In genomic region chr21:35147439-35147838, GRCh38 we compare ENCODE assay signal across 21 cellular contexts.
DNase-seq lines count a peak whose midpoint lies in the region; ATAC-seq and TF ChIP-seq lines count a peak whose summit lies in the region.
"Had no signal": no experiment of that assay in that cellular context is flagged by ENCODE, and none has a peak within 500 bp of the region (broad histone marks: within the 10 kb centered on the region; RNA-seq: fewer than 3 reads in every experiment).

No MANE protein-coding gene starts in this region.

- H3K36me3 ChIP-seq in OCI-LY1 (ENCODE audit: insufficient read depth, low read length), result no peaks in the 10 kb centered on the region
- no peaks in the 10 kb centered on the region for H3K36me3 ChIP-seq in body of pancreas (replicated peaks in 1 of 2; ENCODE audit: insufficient read depth in 1 of 2, low read depth in 2 of 2)
- H3K36me3 ChIP-seq: HAP-1, SJCRH30 had no signal

- 24 to 26% methylated on average over 4 of the region's 4 CpGs for WGBS in body of pancreas, 2 donors

- H3K27ac ChIP-seq in OCI-LY1 (ENCODE audit: low read depth, low read length, poor library complexity, severe bottlenecking), result peak overlapping the region; percentile 12
- peak overlapping the region in 3 of 4 donors; percentile 7 to 49 (median 24) for H3K27ac ChIP-seq in body of pancreas
- peak overlapping the region; percentile 70 for H3K27ac ChIP-seq in foreskin keratinocyte
- H3K27ac ChIP-seq: SJCRH30 had no signal

- TF ChIP-seq CTCF in OCI-LY1 (IDR thresholded peaks at IDR 0.05; ENCODE audit: low read length) (no peak), body of pancreas (IDR thresholded peaks at IDR 0.05) (no peak), foreskin keratinocyte (conservative IDR thresholded peaks at IDR 0.05) (no peak)

- no peaks in the 10 kb centered on the region for H3K9me2 ChIP-seq in OCI-LY1 (ENCODE audit: low read depth, low read length)

- DNase-seq in A172 (ENCODE audit: low spot score), result peak; percentile 48
- DNase-seq in body of pancreas, result no peak
- peak; percentile 93 to 95 for DNase-seq in foreskin keratinocyte
- DNase-seq in NCI-H2107 treated with DMSO at 0.1 percent for 48 hours (lab: John Stamatoyannopoulos, UW; ENCODE audit: unreplicated experiment), result no peak
- DNase-seq in NCI-H1930 (lab: John Stamatoyannopoulos, UW), result no peak
- DNase-seq: 8988T, DMS53, GOT3, HFFc6, NCI-H1092 treated with DMSO at 0.1 percent for 48 hours, NCI-H1436, NCI-H187 treated with DMSO at 0.1 percent for 48 hours, NCI-H446 treated with DMSO at 0.1 percent for 48 hours, NCI-H526 treated with DMSO at 0.1 percent for 48 hours, OCI-M1, SJCRH30 had no signal

- H3F3A ChIP-seq in OCI-LY1 (ENCODE audit: insufficient read depth, low read length), result no peaks in the 10 kb centered on the region

- no peak overlapping the region for H2AFZ ChIP-seq in OCI-LY1 (ENCODE audit: low read length)

- ATAC-seq in body of pancreas (peak; percentile 74), foreskin keratinocyte (peak; percentile 61), GM19023 (IDR thresholded peaks at IDR 0.05; ENCODE audit: unreplicated experiment) (no peak), HG03432 (IDR thresholded peaks at IDR 0.05; ENCODE audit: unreplicated experiment) (no peak)
- ATAC-seq: Right ventricle myocardium inferior had no signal

- TF ChIP-seq POLR2A in body of pancreas (IDR thresholded peaks at IDR 0.05), result no peak

- intact Hi-C loops in body of pancreas (cut with DNase I), result no loop called here

- H3K9me3 ChIP-seq in OCI-LY1 (ENCODE audit: low read length) (peaks cover 7% of the 10 kb centered on the region; the same call in 1 of the 2 replicates), body of pancreas (no peaks in the 10 kb centered on the region)
- H3K9me3 ChIP-seq: HAP-1 had no signal

- no peaks in the 10 kb centered on the region for H3K79me2 ChIP-seq in OCI-LY1 (ENCODE audit: insufficient read depth, low read length)

- H3K4me2 ChIP-seq in OCI-LY1 (ENCODE audit: low read length), result no peak overlapping the region

- H3K9ac ChIP-seq in OCI-LY1 (ENCODE audit: low read length), result no peak overlapping the region

- H4K20me1 ChIP-seq in OCI-LY1 (ENCODE audit: insufficient read depth, low read length), result no peaks in the 10 kb centered on the region

- H3K4me3 ChIP-seq in OCI-LY1 (ENCODE audit: low read depth, low read length, poor library complexity, severe bottlenecking) (no peak overlapping the region), body of pancreas (no peak overlapping the region)
- H3K4me3 ChIP-seq: HAP-1, SJCRH30 had no signal

- H3K27me3 ChIP-seq in OCI-LY1 (ENCODE audit: insufficient read depth, low read length) (no peaks in the 10 kb centered on the region), body of pancreas (no peaks in the 10 kb centered on the region), foreskin keratinocyte (no peaks in the 10 kb centered on the region)
- H3K27me3 ChIP-seq: SJCRH30 had no signal

- H3K4me1 ChIP-seq in OCI-LY1 (ENCODE audit: insufficient read depth, low read length, severe bottlenecking), result peaks cover 36% of the 10 kb centered on the region
- H3K4me1 ChIP-seq in body of pancreas, result no peaks in the 10 kb centered on the region
- peaks cover 68% of the 10 kb centered on the region for H3K4me1 ChIP-seq in foreskin keratinocyte
- H3K4me1 ChIP-seq: HAP-1 had no signal

Comparison
In these comparisons a context has a peak if more than half of its experiments do, and no peak if none do; other contexts are left out.
1. DNase-seq: peak in A172 (single experiment) and foreskin keratinocyte (2 of 2); none in body of pancreas (0 of 4), NCI-H2107 treated with DMSO at 0.1 percent for 48 hours (single experiment) and NCI-H1930 (0 of 2).
2. H3K27ac ChIP-seq: peak in every context shown above with its lines; median percentile 70 in foreskin keratinocyte; 24 in body of pancreas; 12 in OCI-LY1.
3. ATAC-seq: peak in body of pancreas (single experiment) and foreskin keratinocyte (single experiment); none in GM19023 (single experiment) and HG03432 (single experiment).